17 cellular contexts compared by ENCODE assay signal in genomic region chr1:177490240-177490639, GRCh38.
DNase-seq lines count a peak whose midpoint lies in the region; ATAC-seq and TF ChIP-seq lines count a peak whose summit lies in the region.
"Had no signal": no experiment of that assay in that cellular context is flagged by ENCODE, and none has a peak within 500 bp of the region (broad histone marks: within the 10 kb centered on the region; RNA-seq: fewer than 3 reads in every experiment).

No MANE protein-coding gene starts in this region.

- H2BK5ac ChIP-seq in H9 (ENCODE audit: insufficient read length, low read length) = no peak overlapping the region
- no peak overlapping the region for H2BK5ac ChIP-seq in mesendoderm (ENCODE audit: low read length)

- H4K20me1 ChIP-seq in H9 (ENCODE audit: control insufficient read depth, insufficient read depth, insufficient read length) (no peaks in the 10 kb centered on the region), OCI-LY3 (ENCODE audit: insufficient read depth, low read length) (no peaks in the 10 kb centered on the region)

- BruUV-seq in A673 (replicated peaks; lab: Mats Ljungman, UMichigan) = no TSS peak

- no peak overlapping the region for H2BK20ac ChIP-seq in H9 (ENCODE audit: low read depth, low read length, poor library complexity, severe bottlenecking)

- H3K4me1 Mint-ChIP-seq in H9 (peaks cover 4 to 6% of the 10 kb centered on the region in 2 experiments), nephron progenitor cell (peaks cover 5% of the 10 kb centered on the region)

- H2AK5ac ChIP-seq in H9 (ENCODE audit: insufficient read length, low read length) (no peak overlapping the region), mesendoderm (ENCODE audit: low read length) (no peak overlapping the region)

- H3K4me3 ChIP-seq in A673 (ENCODE audit: low read depth, low read length, poor library complexity, severe bottlenecking) (no peak overlapping the region), OCI-LY3 (ENCODE audit: low read length) (no peak overlapping the region), mesendoderm (ENCODE audit: low read length) (no peak overlapping the region)
- H3K4me3 ChIP-seq: SJCRH30 had no signal

- H2AFZ ChIP-seq in H9 (ENCODE audit: low read length) (no peak overlapping the region), OCI-LY3 (ENCODE audit: low read depth, low read length) (no peak overlapping the region)

- H4K5ac ChIP-seq in H9 (ENCODE audit: insufficient read length, low read depth, low read length) (no peak overlapping the region), mesendoderm (ENCODE audit: low read length) (no peak overlapping the region)

- H3K23me2 ChIP-seq in H9 (ENCODE audit: insufficient read length, low read depth, low read length, poor library complexity, severe bottlenecking) = no peaks in the 10 kb centered on the region

- H3K56ac ChIP-seq in H9 (ENCODE audit: insufficient read length, low read depth, low read length) (no peak overlapping the region), mesendoderm (ENCODE audit: low read length) (no peak overlapping the region)

- H3K27me3 ChIP-seq in A673 (replicated peaks; ENCODE audit: insufficient read depth, low read depth, low read length, poor library complexity) = no peaks in the 10 kb centered on the region
- H3K27me3 ChIP-seq in H9 (ENCODE audit: insufficient read depth, low read length) = no peaks in the 10 kb centered on the region
- no peaks in the 10 kb centered on the region; the same call in 1 of the 2 replicates for H3K27me3 ChIP-seq in OCI-LY3 (ENCODE audit: low read depth, low read length)
- H3K27me3 ChIP-seq in mesendoderm (ENCODE audit: insufficient read depth, low read length, poor library complexity) = no peaks in the 10 kb centered on the region
- H3K27me3 ChIP-seq: SJCRH30 had no signal

- H4K91ac ChIP-seq in H9 (ENCODE audit: insufficient read length, low read depth, low read length) = no peak overlapping the region

- H3K23ac ChIP-seq in H9 (ENCODE audit: insufficient read length, low read depth, low read length) (no peak overlapping the region), mesendoderm (ENCODE audit: low read length) (no peak overlapping the region)

- CTCF ChIA-PET in A673 (lab: Charles Lee) = no interaction called here

- TF ChIP-seq CTCF in A673 (conservative IDR thresholded peaks at IDR 0.05; ENCODE audit: low read depth, low read length) (peak; percentile 29; the same call in 1 of the 2 replicates), H9 (conservative IDR thresholded peaks at IDR 0.05) (peak; percentile 46; the same call in 1 of the 3 replicates), OCI-LY3 (IDR thresholded peaks at IDR 0.05; ENCODE audit: low read depth, low read length) (peak; percentile 31; the same call in 1 of the 2 replicates), nephron progenitor cell (IDR thresholded peaks at IDR 0.05) (no peak)

- H3K36me3 Mint-ChIP-seq in H9 (ENCODE audit: insufficient read depth in 1 of 3, low read depth in 3 of 3) (no peaks in the 10 kb centered on the region), nephron progenitor cell (ENCODE audit: low read depth) (no peaks in the 10 kb centered on the region)

- DNase-seq in A673 (ENCODE audit: low spot score) = no peak
- no peak for DNase-seq in H9
- peak; percentile 9 for DNase-seq in mesendoderm
- DNase-seq in nephron progenitor cell = no peak
- no peak for DNase-seq in SHP77 treated with DMSO at 0.1 percent for 48 hours (lab: John Stamatoyannopoulos, UW)
- DNase-seq: C1 segment of cervical spinal cord, GOT3, KBM-7, NCI-H1105 treated with DMSO at 0.1 percent for 48 hours, NCI-H1694, NCI-H2107, NCI-H69, SJCRH30 had no signal

- peaks cover 18% of the 10 kb centered on the region for H3K4me1 ChIP-seq in A673 (ENCODE audit: insufficient read depth, low read length, poor library complexity, severe bottlenecking)
- H3K4me1 ChIP-seq in H9 (ENCODE audit: insufficient read depth, low read length) = no peaks in the 10 kb centered on the region; the same call in 1 of the 2 replicates
- H3K4me1 ChIP-seq in OCI-LY3 (ENCODE audit: low read length) = no peaks in the 10 kb centered on the region
- H3K4me1 ChIP-seq in mesendoderm (ENCODE audit: control insufficient read depth, low read depth, low read length) = no peaks in the 10 kb centered on the region
- H3K4me1 ChIP-seq: SJCRH30 had no signal

- H4K8ac ChIP-seq in H9 (replicated peaks; ENCODE audit: insufficient read length, low read depth, low read length) (no peak overlapping the region), mesendoderm (ENCODE audit: low read depth, low read length) (no peak overlapping the region)

- H3K79me1 ChIP-seq in H9 (ENCODE audit: insufficient read depth, low read depth, low read length, poor library complexity, severe bottlenecking) (no peaks in the 10 kb centered on the region), mesendoderm (ENCODE audit: low read length) (no peaks in the 10 kb centered on the region)

- H3K9me3 ChIP-seq in A673 (ENCODE audit: low read depth, low read length, poor library complexity, severe bottlenecking) = peaks cover 5% of the 10 kb centered on the region
- H3K9me3 ChIP-seq in H9 (ENCODE audit: control insufficient read depth, low read depth, low read length) = no peaks in the 10 kb centered on the region
- no peaks in the 10 kb centered on the region for H3K9me3 ChIP-seq in OCI-LY3 (ENCODE audit: insufficient read depth, low read length)
- H3K9me3 ChIP-seq: SJCRH30 had no signal

- H2BK15ac ChIP-seq in H9 (ENCODE audit: low read depth, low read length) (no peak overlapping the region), mesendoderm (replicated peaks; ENCODE audit: low read depth) (no peak overlapping the region)

- no peak overlapping the region for H3K27ac Mint-ChIP-seq in H9
- no peak overlapping the region for H3K27ac Mint-ChIP-seq in nephron progenitor cell
- H3K27ac Mint-ChIP-seq: T-helper 1 cell treated with Interleukin-12 subunit alpha and Interleukin-12 subunit beta and Interleukin-4 antibody, amounts not matched to agents 30 μg/mL and 1 μg/mL, for 36 hours had no signal

- ATAC-seq in HG03439 (IDR thresholded peaks at IDR 0.05; ENCODE audit: unreplicated experiment) (no peak), GM19328 (IDR thresholded peaks at IDR 0.05; ENCODE audit: unreplicated experiment) (no peak)

- intact Hi-C loops in A673 (cut with micrococcal nuclease; ENCODE audit: unreplicated experiment) = no loop called here

- H3K9me3 Mint-ChIP-seq in H9 = no peaks in the 10 kb centered on the region; a peak in 2 of 5 replicates
- peaks cover 6% of the 10 kb centered on the region for H3K9me3 Mint-ChIP-seq in nephron progenitor cell
- H3K9me3 Mint-ChIP-seq: T-helper 1 cell treated with Interleukin-12 subunit alpha and Interleukin-12 subunit beta and Interleukin-4 antibody, amounts not matched to agents 30 μg/mL and 1 μg/mL, for 36 hours had no signal

- no peak overlapping the region for H3K4me2 ChIP-seq in H9 (ENCODE audit: insufficient read depth, insufficient read length, low read length)
- H3K4me2 ChIP-seq in OCI-LY3 (ENCODE audit: low read length) = no peak overlapping the region
- no peak overlapping the region for H3K4me2 ChIP-seq in mesendoderm (ENCODE audit: low read length)

- H3K27ac ChIP-seq in A673 (ENCODE audit: low read depth, low read length, poor library complexity, severe bottlenecking) (no peak overlapping the region), H9 (ENCODE audit: insufficient read length, low read depth, low read length) (no peak overlapping the region), OCI-LY3 (ENCODE audit: low read length) (no peak overlapping the region), mesendoderm (ENCODE audit: low read depth, low read length) (no peak overlapping the region)
- H3K27ac ChIP-seq: SJCRH30 had no signal

- H3K9ac ChIP-seq in H9 (ENCODE audit: extremely low read depth, insufficient read length, low read length) = no peak overlapping the region
- no peak overlapping the region for H3K9ac ChIP-seq in OCI-LY3 (ENCODE audit: low read length)
- no peak overlapping the region for H3K9ac ChIP-seq in mesendoderm (ENCODE audit: low read length)

- H3K27me3 Mint-ChIP-seq in H9 (ENCODE audit: low read depth) (no peaks in the 10 kb centered on the region; the same call in 1 of the 2 replicates), nephron progenitor cell (ENCODE audit: low read depth, poor library complexity) (peaks cover 11% of the 10 kb centered on the region)

- H3K14ac ChIP-seq in H9 (ENCODE audit: insufficient read depth, low read length) = no peak overlapping the region

- H3K4me3 Mint-ChIP-seq in H9 = no peak overlapping the region
- no peak overlapping the region for H3K4me3 Mint-ChIP-seq in nephron progenitor cell
- H3K4me3 Mint-ChIP-seq: T-helper 1 cell treated with Interleukin-12 subunit alpha and Interleukin-12 subunit beta and Interleukin-4 antibody, amounts not matched to agents 30 μg/mL and 1 μg/mL, for 36 hours had no signal

- H3K18ac ChIP-seq in H9 (ENCODE audit: insufficient read length, low read depth, low read length) = no peak overlapping the region
- no peak overlapping the region for H3K18ac ChIP-seq in mesendoderm (ENCODE audit: low read length)

- H3T11ph ChIP-seq in H9 (ENCODE audit: low read length) = no peak overlapping the region

- POLR2A ChIA-PET in A673 (lab: Charles Lee; ENCODE audit: low non-redundant PET) = no interaction called here

- no peak overlapping the region for H2BK120ac ChIP-seq in H9 (ENCODE audit: low read depth, low read length, poor library complexity, severe bottlenecking)
- no peak overlapping the region for H2BK120ac ChIP-seq in mesendoderm (ENCODE audit: low read depth, low read length)

- H3K4ac ChIP-seq in H9 (ENCODE audit: low read depth, low read length) (no peak overlapping the region), mesendoderm (ENCODE audit: low read depth, low read length) (no peak overlapping the region)

- no CpG with 5 or more reads among the region's 5 CpGs for WGBS in H9 (ENCODE audit: extremely low coverage, insufficient read length, low lambda C conversion rate)
- WGBS in mesendoderm (ENCODE audit: extremely low coverage, insufficient coverage, low lambda C conversion rate) = no CpG with 5 or more reads among the region's 5 CpGs

- H3K36me3 ChIP-seq in A673 (ENCODE audit: insufficient read depth, low read length, poor library complexity, severe bottlenecking) (no peaks in the 10 kb centered on the region), OCI-LY3 (replicated peaks; ENCODE audit: low read depth, low read length) (no peaks in the 10 kb centered on the region), mesendoderm (ENCODE audit: control insufficient read depth, insufficient read depth, low read length) (no peaks in the 10 kb centered on the region)
- H3K36me3 ChIP-seq: SJCRH30 had no signal

- H3K79me2 ChIP-seq in H9 (ENCODE audit: insufficient read depth, low read length) (no peaks in the 10 kb centered on the region), OCI-LY3 (ENCODE audit: low read length) (no peaks in the 10 kb centered on the region), mesendoderm (ENCODE audit: control insufficient read depth, insufficient read depth, low read length) (no peaks in the 10 kb centered on the region)

- no peak overlapping the region for H2BK12ac ChIP-seq in H9 (ENCODE audit: insufficient read length, low read depth, low read length)
